Comparison of ENCODE assay signal across 40 cellular contexts in genomic region chr22:24383061-24383460, GRCh38.
"Had no signal": no experiment of that assay in that cellular context is flagged by ENCODE, and none has a peak within 500 bp of the region (broad histone marks: within the 10 kb centered on the region; RNA-seq: fewer than 3 reads in every experiment).

No MANE protein-coding gene starts in this region.

- H3K27ac ChIP-seq: adrenal gland, ascending aorta, body of pancreas, brain microvascular endothelial cell, breast epithelium, cardiac muscle cell had no signal

- H3K9me3 ChIP-seq: adrenal gland, ascending aorta, body of pancreas, breast epithelium had no signal

- FAIRE-seq: astrocyte, bronchial epithelial cell had no signal

- H3K36me3 ChIP-seq: adrenal gland, breast epithelium had no signal

- H3K4me1 ChIP-seq: ascending aorta, body of pancreas, breast epithelium had no signal

- H3K9me3 Mint-ChIP-seq: activated naive CD4-positive, alpha-beta T cell treated with anti-CD3 and anti-CD28 coated beads for 36 hours; activated naive CD4-positive, alpha-beta T cell treated with anti-CD3 and anti-CD28 coated beads, Interleukin-2, amount 10 ng/mL, durations not matched to agents 7 days and 5 days; activated naive CD4-positive, alpha-beta T cell treated with anti-CD3 and anti-CD28 coated beads, Interleukin-2, amount 50 U/mL, for 24 hours; activated naive CD4-positive, alpha-beta T cell treated with anti-CD3 and anti-CD28 coated beads, Interleukin-2, amount 50 U/mL, for 72 hours; activated naive CD8-positive, alpha-beta T cell treated with anti-CD3 and anti-CD28 coated beads for 36 hours; activated naive CD8-positive, alpha-beta T cell treated with anti-CD3 and anti-CD28 coated beads, Interleukin-2, amount 10 ng/mL, durations not matched to agents 7 days and 5 days; activated naive CD8-positive, alpha-beta T cell treated with anti-CD3 and anti-CD28 coated beads, Interleukin-2, amount 50 U/mL, for 24 hours; activated T-cell treated with anti-CD3 and anti-CD28 coated beads, Interleukin-2, amount 50 U/mL, for 24 hours; activated T-cell treated with anti-CD3 and anti-CD28 coated beads, Interleukin-2, amount 50 U/mL, for 4 hours; activated T-cell treated with anti-CD3 and anti-CD28 coated beads, Interleukin-2, amount 50 U/mL, for 72 hours; activated T-helper 1 cell treated with anti-CD3 and anti-CD28 coated beads, Interleukin-12 subunit alpha, Interleukin-12 subunit beta, Interleukin-2, Interleukin-4 antibody, amounts not matched to agents 30 ng/mL and 10 ng/mL and 1 ng/mL, durations not matched to agents 14 hours and 24 hours and 36 hours; activated T-helper 17 cell treated with anti-CD3 and anti-CD28 coated beads, Interleukin-2, amount 50 U/mL, for 72 hours; activated T-helper 2 cell treated with anti-CD3 and anti-CD28 coated beads, Interferon-gamma antibody, Interleukin-2, Interleukin-4, amounts not matched to agents 10 μg/mL and 5 μg/mL and 100 μg/mL, durations not matched to agents 14 hours and 24 hours and 36 hours; central memory CD8-positive, alpha-beta T cell had no signal

- H3K4me1 Mint-ChIP-seq: central memory CD8-positive, alpha-beta T cell had no signal

- H3K36me3 Mint-ChIP-seq: activated naive CD4-positive, alpha-beta T cell treated with anti-CD3 and anti-CD28 coated beads, Interleukin-2, amount 50 U/mL, for 72 hours had no signal

- DNase-seq: activated effector memory CD4-positive, alpha-beta T cell treated with anti-CD3 and anti-CD28 coated beads, Interleukin-2, amount 50 U/mL, for 16 hours; activated effector memory CD4-positive, alpha-beta T cell treated with Interleukin-2 at 50 U/mL for 16 hours; activated gamma-delta T cell; activated gamma-delta T cell treated with Interleukin-2 at 50 U/mL for 16 hours; activated naive CD4-positive, alpha-beta T cell; activated naive CD4-positive, alpha-beta T cell treated with anti-CD3 and anti-CD28 coated beads for 36 hours; activated naive CD4-positive, alpha-beta T cell treated with anti-CD3 and anti-CD28 coated beads, Interleukin-2, amount 10 ng/mL, durations not matched to agents 7 days and 5 days; activated naive CD4-positive, alpha-beta T cell treated with anti-CD3 and anti-CD28 coated beads, Interleukin-2, amount 50 U/mL, for 16 hours; activated naive CD4-positive, alpha-beta T cell treated with Interleukin-2 at 50 U/mL for 16 hours; activated naive CD8-positive, alpha-beta T cell treated with anti-CD3 and anti-CD28 coated beads for 36 hours; activated naive CD8-positive, alpha-beta T cell treated with anti-CD3 and anti-CD28 coated beads, Interleukin-2, amount 10 ng/mL, durations not matched to agents 7 days and 5 days; activated naive CD8-positive, alpha-beta T cell treated with anti-CD3 and anti-CD28 coated beads, Interleukin-2, amount 50 U/mL, for 24 hours; activated T-cell treated with anti-CD3 and anti-CD28 coated beads, Interleukin-2, amount 50 U/mL, for 1 hour; activated T-cell treated with anti-CD3 and anti-CD28 coated beads, Interleukin-2, amount 50 U/mL, for 24 hours; activated T-cell treated with anti-CD3 and anti-CD28 coated beads, Interleukin-2, amount 50 U/mL, for 4 hours; activated T-cell treated with anti-CD3 and anti-CD28 coated beads, Interleukin-2, amount 50 U/mL, for 48 hours; activated T-cell treated with anti-CD3 and anti-CD28 coated beads, Interleukin-2, amount 50 U/mL, for 72 hours; adrenal gland; amniotic stem cell; amygdala; anterior cingulate cortex; aorta; body of pancreas; brain microvascular endothelial cell; caudate nucleus; central memory CD4-positive, alpha-beta T cell; cerebellar nuclear complex had no signal

- H3K4me3 ChIP-seq: adrenal gland, ascending aorta, body of pancreas, breast epithelium, cardiac muscle cell had no signal

- H3K4me3 Mint-ChIP-seq: activated naive CD4-positive, alpha-beta T cell treated with anti-CD3 and anti-CD28 coated beads for 36 hours; activated naive CD4-positive, alpha-beta T cell treated with anti-CD3 and anti-CD28 coated beads, Interleukin-2, amount 10 ng/mL, durations not matched to agents 7 days and 5 days; activated naive CD4-positive, alpha-beta T cell treated with anti-CD3 and anti-CD28 coated beads, Interleukin-2, amount 50 U/mL, for 24 hours; activated naive CD8-positive, alpha-beta T cell; activated naive CD8-positive, alpha-beta T cell treated with anti-CD3 and anti-CD28 coated beads for 36 hours; activated naive CD8-positive, alpha-beta T cell treated with anti-CD3 and anti-CD28 coated beads, Interleukin-2, amount 10 ng/mL, durations not matched to agents 7 days and 5 days; activated naive CD8-positive, alpha-beta T cell treated with anti-CD3 and anti-CD28 coated beads, Interleukin-2, amount 50 U/mL, for 24 hours; activated T-cell treated with anti-CD3 and anti-CD28 coated beads, Interleukin-2, amount 50 U/mL, for 24 hours; activated T-cell treated with anti-CD3 and anti-CD28 coated beads, Interleukin-2, amount 50 U/mL, for 4 hours; activated T-cell treated with anti-CD3 and anti-CD28 coated beads, Interleukin-2, amount 50 U/mL, for 72 hours; activated T-helper 1 cell treated with anti-CD3 and anti-CD28 coated beads, Interleukin-12 subunit alpha, Interleukin-12 subunit beta, Interleukin-2, Interleukin-4 antibody, amounts not matched to agents 30 ng/mL and 10 ng/mL and 1 ng/mL, durations not matched to agents 14 hours and 24 hours and 36 hours; activated T-helper 17 cell treated with anti-CD3 and anti-CD28 coated beads, Interleukin-2, amount 50 U/mL, for 72 hours; brain; central memory CD8-positive, alpha-beta T cell had no signal

- ATAC-seq: activated naive CD4-positive, alpha-beta T cell treated with anti-CD3 and anti-CD28 coated beads, Interleukin-2, amount 50 U/mL, for 72 hours; activated naive CD8-positive, alpha-beta T cell treated with anti-CD3 and anti-CD28 coated beads, Interleukin-2, amount 50 U/mL, for 24 hours; activated T-cell treated with anti-CD3 and anti-CD28 coated beads, Interleukin-2, amount 50 U/mL, for 4 hours; activated T-cell treated with anti-CD3 and anti-CD28 coated beads, Interleukin-2, amount 50 U/mL, for 72 hours; activated T-helper 17 cell treated with anti-CD3 and anti-CD28 coated beads, Interleukin-2, amount 50 U/mL, for 72 hours; body of pancreas had no signal

- H3K27me3 ChIP-seq: adrenal gland, ascending aorta, body of pancreas, brain microvascular endothelial cell, breast epithelium, cardiac muscle cell had no signal

- H3K27me3 Mint-ChIP-seq: activated naive CD4-positive, alpha-beta T cell treated with anti-CD3 and anti-CD28 coated beads, Interleukin-2, amount 10 ng/mL, durations not matched to agents 7 days and 5 days; activated naive CD4-positive, alpha-beta T cell treated with anti-CD3 and anti-CD28 coated beads, Interleukin-2, amount 50 U/mL, for 24 hours; activated naive CD8-positive, alpha-beta T cell; activated naive CD8-positive, alpha-beta T cell treated with anti-CD3 and anti-CD28 coated beads for 36 hours; activated naive CD8-positive, alpha-beta T cell treated with anti-CD3 and anti-CD28 coated beads, Interleukin-2, amount 10 ng/mL, durations not matched to agents 7 days and 5 days; activated naive CD8-positive, alpha-beta T cell treated with anti-CD3 and anti-CD28 coated beads, Interleukin-2, amount 50 U/mL, for 24 hours; activated T-cell treated with anti-CD3 and anti-CD28 coated beads, Interleukin-2, amount 50 U/mL, for 24 hours; activated T-helper 17 cell treated with anti-CD3 and anti-CD28 coated beads, Interleukin-2, amount 50 U/mL, for 72 hours; brain; central memory CD8-positive, alpha-beta T cell had no signal

- H3K27ac Mint-ChIP-seq: activated naive CD4-positive, alpha-beta T cell treated with anti-CD3 and anti-CD28 coated beads for 36 hours; activated naive CD4-positive, alpha-beta T cell treated with anti-CD3 and anti-CD28 coated beads, Interleukin-2, amount 10 ng/mL, durations not matched to agents 7 days and 5 days; activated naive CD4-positive, alpha-beta T cell treated with anti-CD3 and anti-CD28 coated beads, Interleukin-2, amount 50 U/mL, for 24 hours; activated naive CD4-positive, alpha-beta T cell treated with anti-CD3 and anti-CD28 coated beads, Interleukin-2, amount 50 U/mL, for 72 hours; activated naive CD8-positive, alpha-beta T cell; activated naive CD8-positive, alpha-beta T cell treated with anti-CD3 and anti-CD28 coated beads for 36 hours; activated naive CD8-positive, alpha-beta T cell treated with anti-CD3 and anti-CD28 coated beads, Interleukin-2, amount 10 ng/mL, durations not matched to agents 7 days and 5 days; activated naive CD8-positive, alpha-beta T cell treated with anti-CD3 and anti-CD28 coated beads, Interleukin-2, amount 50 U/mL, for 24 hours; activated T-cell treated with anti-CD3 and anti-CD28 coated beads, Interleukin-2, amount 50 U/mL, for 24 hours; activated T-helper 1 cell treated with anti-CD3 and anti-CD28 coated beads, Interleukin-12 subunit alpha, Interleukin-12 subunit beta, Interleukin-2, Interleukin-4 antibody, amounts not matched to agents 30 ng/mL and 10 ng/mL and 1 ng/mL, durations not matched to agents 14 hours and 24 hours and 36 hours; activated T-helper 17 cell treated with anti-CD3 and anti-CD28 coated beads, Interleukin-2, amount 50 U/mL, for 72 hours; activated T-helper 2 cell treated with anti-CD3 and anti-CD28 coated beads, Interferon-gamma antibody, Interleukin-2, Interleukin-4, amounts not matched to agents 10 μg/mL and 5 μg/mL and 100 μg/mL, durations not matched to agents 14 hours and 24 hours and 36 hours had no signal
